Comparison of ENCODE assay signal across 1 cellular context in the genomic region with DNA sequence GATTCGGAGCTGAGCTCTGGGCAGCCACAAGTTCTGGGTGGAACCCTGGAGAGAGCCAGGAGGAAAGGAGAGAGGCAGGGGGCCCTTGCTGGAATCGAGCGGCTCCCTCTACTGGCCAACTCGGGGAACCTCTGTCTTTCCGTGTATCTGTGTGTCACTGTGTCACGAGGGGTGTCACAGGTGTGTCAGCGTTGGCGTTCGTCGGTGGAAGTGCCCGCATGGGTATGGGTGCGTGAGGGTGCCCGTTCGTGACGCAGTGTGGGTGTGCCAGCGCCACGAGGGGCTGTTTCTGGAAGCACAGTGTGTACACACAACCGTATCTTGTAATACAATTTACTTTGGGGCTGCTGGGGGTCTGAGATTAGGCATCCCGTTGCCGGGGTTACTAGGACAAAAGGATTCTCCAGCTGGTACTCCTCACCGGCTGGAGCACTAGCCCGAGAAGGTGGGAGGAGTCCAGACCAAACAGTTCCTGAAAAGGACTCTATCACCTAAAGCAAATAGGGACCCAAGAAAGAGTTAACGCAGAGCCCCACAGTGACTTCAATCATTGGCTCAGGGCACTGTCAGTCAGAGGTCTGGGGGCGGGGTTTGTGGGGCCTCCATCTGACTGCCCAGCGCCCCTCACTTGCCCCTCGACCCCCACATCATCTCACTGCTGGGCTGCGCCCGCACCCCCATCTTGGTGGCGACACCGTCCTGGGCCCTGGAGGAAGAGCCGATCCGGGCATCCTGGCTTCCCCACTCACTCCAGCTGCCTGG.
TF ChIP-seq lines count a peak whose summit lies in the region.

No MANE protein-coding gene starts in this region.

TF ChIP-seq in HepG2, 621 proteins besides CTCF, POLR2A, EP300 and RAD21 (continued from another document and continues in another):
- TF ChIP-seq, protein P1, sequence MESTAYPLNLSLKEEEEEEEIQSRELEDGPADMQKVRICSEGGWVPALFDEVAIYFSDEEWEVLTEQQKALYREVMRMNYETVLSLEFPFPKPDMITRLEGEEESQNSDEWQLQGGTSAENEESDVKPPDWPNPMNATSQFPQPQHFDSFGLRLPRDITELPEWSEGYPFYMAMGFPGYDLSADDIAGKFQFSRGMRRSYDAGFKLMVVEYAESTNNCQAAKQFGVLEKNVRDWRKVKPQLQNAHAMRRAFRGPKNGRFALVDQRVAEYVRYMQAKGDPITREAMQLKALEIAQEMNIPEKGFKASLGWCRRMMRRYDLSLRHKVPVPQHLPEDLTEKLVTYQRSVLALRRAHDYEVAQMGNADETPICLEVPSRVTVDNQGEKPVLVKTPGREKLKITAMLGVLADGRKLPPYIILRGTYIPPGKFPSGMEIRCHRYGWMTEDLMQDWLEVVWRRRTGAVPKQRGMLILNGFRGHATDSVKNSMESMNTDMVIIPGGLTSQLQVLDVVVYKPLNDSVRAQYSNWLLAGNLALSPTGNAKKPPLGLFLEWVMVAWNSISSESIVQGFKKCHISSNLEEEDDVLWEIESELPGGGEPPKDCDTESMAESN (CRISPR knock-in tag; conservative IDR thresholded peaks at IDR 0.05) = no peak
- TF ChIP-seq ZFP62 (CRISPR knock-in tag; IDR thresholded peaks at IDR 0.05) = no peak
- no peak; the same call in 1 of the 2 replicates for TF ChIP-seq PHF21A (CRISPR knock-in tag; IDR thresholded peaks at IDR 0.05)
- TF ChIP-seq, protein P2, sequence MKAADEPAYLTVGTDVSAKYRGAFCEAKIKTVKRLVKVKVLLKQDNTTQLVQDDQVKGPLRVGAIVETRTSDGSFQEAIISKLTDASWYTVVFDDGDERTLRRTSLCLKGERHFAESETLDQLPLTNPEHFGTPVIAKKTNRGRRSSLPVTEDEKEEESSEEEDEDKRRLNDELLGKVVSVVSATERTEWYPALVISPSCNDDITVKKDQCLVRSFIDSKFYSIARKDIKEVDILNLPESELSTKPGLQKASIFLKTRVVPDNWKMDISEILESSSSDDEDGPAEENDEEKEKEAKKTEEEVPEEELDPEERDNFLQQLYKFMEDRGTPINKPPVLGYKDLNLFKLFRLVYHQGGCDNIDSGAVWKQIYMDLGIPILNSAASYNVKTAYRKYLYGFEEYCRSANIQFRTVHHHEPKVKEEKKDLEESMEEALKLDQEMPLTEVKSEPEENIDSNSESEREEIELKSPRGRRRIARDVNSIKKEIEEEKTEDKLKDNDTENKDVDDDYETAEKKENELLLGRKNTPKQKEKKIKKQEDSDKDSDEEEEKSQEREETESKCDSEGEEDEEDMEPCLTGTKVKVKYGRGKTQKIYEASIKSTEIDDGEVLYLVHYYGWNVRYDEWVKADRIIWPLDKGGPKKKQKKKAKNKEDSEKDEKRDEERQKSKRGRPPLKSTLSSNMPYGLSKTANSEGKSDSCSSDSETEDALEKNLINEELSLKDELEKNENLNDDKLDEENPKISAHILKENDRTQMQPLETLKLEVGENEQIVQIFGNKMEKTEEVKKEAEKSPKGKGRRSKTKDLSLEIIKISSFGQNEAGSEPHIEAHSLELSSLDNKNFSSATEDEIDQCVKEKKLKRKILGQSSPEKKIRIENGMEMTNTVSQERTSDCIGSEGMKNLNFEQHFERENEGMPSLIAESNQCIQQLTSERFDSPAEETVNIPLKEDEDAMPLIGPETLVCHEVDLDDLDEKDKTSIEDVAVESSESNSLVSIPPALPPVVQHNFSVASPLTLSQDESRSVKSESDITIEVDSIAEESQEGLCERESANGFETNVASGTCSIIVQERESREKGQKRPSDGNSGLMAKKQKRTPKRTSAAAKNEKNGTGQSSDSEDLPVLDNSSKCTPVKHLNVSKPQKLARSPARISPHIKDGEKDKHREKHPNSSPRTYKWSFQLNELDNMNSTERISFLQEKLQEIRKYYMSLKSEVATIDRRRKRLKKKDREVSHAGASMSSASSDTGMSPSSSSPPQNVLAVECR (CRISPR knock-in tag; IDR thresholded peaks at IDR 0.05; ENCODE audit: borderline replicate concordance) = peak; percentile 55; the same call in 1 of the 2 replicates
- TF ChIP-seq TSC22D2 (CRISPR knock-in tag; IDR thresholded peaks at IDR 0.05; ENCODE audit: borderline replicate concordance) = no peak
- no peak for TF ChIP-seq ZNF552 (CRISPR knock-in tag; IDR thresholded peaks at IDR 0.05; ENCODE audit: borderline replicate concordance)
- TF ChIP-seq NPAS2 (CRISPR knock-in tag; IDR thresholded peaks at IDR 0.05; ENCODE audit: borderline replicate concordance) = no peak
- TF ChIP-seq ZFX (CRISPR knock-in tag; IDR thresholded peaks at IDR 0.05; ENCODE audit: low read depth) = peak; percentile 36
- TF ChIP-seq ZMYM4 (CRISPR knock-in tag; IDR thresholded peaks at IDR 0.05) = no peak; the same call in 1 of the 2 replicates
- TF ChIP-seq, protein P3, sequence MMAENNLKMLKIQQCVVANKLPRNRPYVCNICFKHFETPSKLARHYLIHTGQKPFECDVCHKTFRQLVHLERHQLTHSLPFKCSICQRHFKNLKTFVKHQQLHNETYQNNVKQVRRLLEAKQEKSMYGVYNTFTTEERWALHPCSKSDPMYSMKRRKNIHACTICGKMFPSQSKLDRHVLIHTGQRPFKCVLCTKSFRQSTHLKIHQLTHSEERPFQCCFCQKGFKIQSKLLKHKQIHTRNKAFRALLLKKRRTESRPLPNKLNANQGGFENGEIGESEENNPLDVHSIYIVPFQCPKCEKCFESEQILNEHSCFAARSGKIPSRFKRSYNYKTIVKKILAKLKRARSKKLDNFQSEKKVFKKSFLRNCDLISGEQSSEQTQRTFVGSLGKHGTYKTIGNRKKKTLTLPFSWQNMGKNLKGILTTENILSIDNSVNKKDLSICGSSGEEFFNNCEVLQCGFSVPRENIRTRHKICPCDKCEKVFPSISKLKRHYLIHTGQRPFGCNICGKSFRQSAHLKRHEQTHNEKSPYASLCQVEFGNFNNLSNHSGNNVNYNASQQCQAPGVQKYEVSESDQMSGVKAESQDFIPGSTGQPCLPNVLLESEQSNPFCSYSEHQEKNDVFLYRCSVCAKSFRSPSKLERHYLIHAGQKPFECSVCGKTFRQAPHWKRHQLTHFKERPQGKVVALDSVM (CRISPR knock-in tag; IDR thresholded peaks at IDR 0.05) = no peak
- TF ChIP-seq, protein P4, sequence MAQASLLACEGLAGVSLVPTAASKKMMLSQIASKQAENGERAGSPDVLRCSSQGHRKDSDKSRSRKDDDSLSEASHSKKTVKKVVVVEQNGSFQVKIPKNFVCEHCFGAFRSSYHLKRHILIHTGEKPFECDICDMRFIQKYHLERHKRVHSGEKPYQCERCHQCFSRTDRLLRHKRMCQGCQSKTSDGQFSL (CRISPR knock-in tag; IDR thresholded peaks at IDR 0.05) = no peak
- 0 out of 2 replicates have a peak, but pooled peaks have one; percentile 46 for TF ChIP-seq ZNF567 (CRISPR knock-in tag; IDR thresholded peaks at IDR 0.05; ENCODE audit: borderline replicate concordance)
- TF ChIP-seq ZNF839 (CRISPR knock-in tag; IDR thresholded peaks at IDR 0.05; ENCODE audit: borderline replicate concordance) = no peak
- TF ChIP-seq ARNTL (CRISPR knock-in tag; IDR thresholded peaks at IDR 0.05) = 0 out of 2 replicates have a peak, but pooled peaks have one; percentile 5
- no peak for TF ChIP-seq ATM (IDR thresholded peaks at IDR 0.05; ENCODE audit: borderline replicate concordance)
- TF ChIP-seq POLR2AphosphoS5 (IDR thresholded peaks at IDR 0.05; ENCODE audit: low read depth, low read length) = 0 out of 2 replicates have a peak, but pooled peaks have one; percentile 38
- no peak for TF ChIP-seq ZBTB38 (CRISPR knock-in tag; IDR thresholded peaks at IDR 0.05)
- TF ChIP-seq, protein P5, sequence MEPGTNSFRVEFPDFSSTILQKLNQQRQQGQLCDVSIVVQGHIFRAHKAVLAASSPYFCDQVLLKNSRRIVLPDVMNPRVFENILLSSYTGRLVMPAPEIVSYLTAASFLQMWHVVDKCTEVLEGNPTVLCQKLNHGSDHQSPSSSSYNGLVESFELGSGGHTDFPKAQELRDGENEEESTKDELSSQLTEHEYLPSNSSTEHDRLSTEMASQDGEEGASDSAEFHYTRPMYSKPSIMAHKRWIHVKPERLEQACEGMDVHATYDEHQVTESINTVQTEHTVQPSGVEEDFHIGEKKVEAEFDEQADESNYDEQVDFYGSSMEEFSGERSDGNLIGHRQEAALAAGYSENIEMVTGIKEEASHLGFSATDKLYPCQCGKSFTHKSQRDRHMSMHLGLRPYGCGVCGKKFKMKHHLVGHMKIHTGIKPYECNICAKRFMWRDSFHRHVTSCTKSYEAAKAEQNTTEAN (CRISPR knock-in tag; conservative IDR thresholded peaks at IDR 0.05) = no peak
- TF ChIP-seq ZBTB7B (CRISPR knock-in tag; IDR thresholded peaks at IDR 0.05) = peak; percentile 49; the same call in 1 of the 2 replicates
- peak; percentile 77 for TF ChIP-seq SAP130 (CRISPR knock-in tag; IDR thresholded peaks at IDR 0.05; ENCODE audit: low read depth)
- TF ChIP-seq RFXANK (CRISPR knock-in tag; IDR thresholded peaks at IDR 0.05) = no peak
- TF ChIP-seq, protein P6, sequence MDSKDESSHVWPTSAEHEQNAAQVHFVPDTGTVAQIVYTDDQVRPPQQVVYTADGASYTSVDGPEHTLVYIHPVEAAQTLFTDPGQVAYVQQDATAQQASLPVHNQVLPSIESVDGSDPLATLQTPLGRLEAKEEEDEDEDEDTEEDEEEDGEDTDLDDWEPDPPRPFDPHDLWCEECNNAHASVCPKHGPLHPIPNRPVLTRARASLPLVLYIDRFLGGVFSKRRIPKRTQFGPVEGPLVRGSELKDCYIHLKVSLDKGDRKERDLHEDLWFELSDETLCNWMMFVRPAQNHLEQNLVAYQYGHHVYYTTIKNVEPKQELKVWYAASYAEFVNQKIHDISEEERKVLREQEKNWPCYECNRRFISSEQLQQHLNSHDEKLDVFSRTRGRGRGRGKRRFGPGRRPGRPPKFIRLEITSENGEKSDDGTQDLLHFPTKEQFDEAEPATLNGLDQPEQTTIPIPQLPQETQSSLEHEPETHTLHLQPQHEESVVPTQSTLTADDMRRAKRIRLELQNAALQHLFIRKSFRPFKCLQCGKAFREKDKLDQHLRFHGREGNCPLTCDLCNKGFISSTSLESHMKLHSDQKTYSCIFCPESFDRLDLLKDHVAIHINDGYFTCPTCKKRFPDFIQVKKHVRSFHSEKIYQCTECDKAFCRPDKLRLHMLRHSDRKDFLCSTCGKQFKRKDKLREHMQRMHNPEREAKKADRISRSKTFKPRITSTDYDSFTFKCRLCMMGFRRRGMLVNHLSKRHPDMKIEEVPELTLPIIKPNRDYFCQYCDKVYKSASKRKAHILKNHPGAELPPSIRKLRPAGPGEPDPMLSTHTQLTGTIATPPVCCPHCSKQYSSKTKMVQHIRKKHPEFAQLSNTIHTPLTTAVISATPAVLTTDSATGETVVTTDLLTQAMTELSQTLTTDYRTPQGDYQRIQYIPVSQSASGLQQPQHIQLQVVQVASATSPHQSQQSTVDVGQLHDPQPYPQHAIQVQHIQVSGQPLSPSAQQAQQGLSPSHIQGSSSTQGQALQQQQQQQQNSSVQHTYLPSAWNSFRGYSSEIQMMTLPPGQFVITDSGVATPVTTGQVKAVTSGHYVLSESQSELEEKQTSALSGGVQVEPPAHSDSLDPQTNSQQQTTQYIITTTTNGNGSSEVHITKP (CRISPR knock-in tag; IDR thresholded peaks at IDR 0.05; ENCODE audit: low read depth) = no peak
- peak; percentile 33; the same call in 1 of the 2 replicates for TF ChIP-seq JUND (CRISPR knock-in tag; IDR thresholded peaks at IDR 0.05)
- TF ChIP-seq ZNF331 (CRISPR knock-in tag; IDR thresholded peaks at IDR 0.05) = no peak
- no peak for TF ChIP-seq SIX4 (CRISPR knock-in tag; IDR thresholded peaks at IDR 0.05)
- peak; percentile 54; the same call in 1 of the 2 replicates for TF ChIP-seq ZNF225 (CRISPR knock-in tag; IDR thresholded peaks at IDR 0.05)
- TF ChIP-seq SMC3 (IDR thresholded peaks at IDR 0.05; ENCODE audit: low read length) = peak; percentile 70
- peak; percentile 67 for TF ChIP-seq ZNF547 (CRISPR knock-in tag; IDR thresholded peaks at IDR 0.05)
- TF ChIP-seq PTBP1 (IDR thresholded peaks at IDR 0.05; ENCODE audit: low read depth, low read length, poor library complexity, severe bottlenecking) = no peak
- TF ChIP-seq, protein P7, sequence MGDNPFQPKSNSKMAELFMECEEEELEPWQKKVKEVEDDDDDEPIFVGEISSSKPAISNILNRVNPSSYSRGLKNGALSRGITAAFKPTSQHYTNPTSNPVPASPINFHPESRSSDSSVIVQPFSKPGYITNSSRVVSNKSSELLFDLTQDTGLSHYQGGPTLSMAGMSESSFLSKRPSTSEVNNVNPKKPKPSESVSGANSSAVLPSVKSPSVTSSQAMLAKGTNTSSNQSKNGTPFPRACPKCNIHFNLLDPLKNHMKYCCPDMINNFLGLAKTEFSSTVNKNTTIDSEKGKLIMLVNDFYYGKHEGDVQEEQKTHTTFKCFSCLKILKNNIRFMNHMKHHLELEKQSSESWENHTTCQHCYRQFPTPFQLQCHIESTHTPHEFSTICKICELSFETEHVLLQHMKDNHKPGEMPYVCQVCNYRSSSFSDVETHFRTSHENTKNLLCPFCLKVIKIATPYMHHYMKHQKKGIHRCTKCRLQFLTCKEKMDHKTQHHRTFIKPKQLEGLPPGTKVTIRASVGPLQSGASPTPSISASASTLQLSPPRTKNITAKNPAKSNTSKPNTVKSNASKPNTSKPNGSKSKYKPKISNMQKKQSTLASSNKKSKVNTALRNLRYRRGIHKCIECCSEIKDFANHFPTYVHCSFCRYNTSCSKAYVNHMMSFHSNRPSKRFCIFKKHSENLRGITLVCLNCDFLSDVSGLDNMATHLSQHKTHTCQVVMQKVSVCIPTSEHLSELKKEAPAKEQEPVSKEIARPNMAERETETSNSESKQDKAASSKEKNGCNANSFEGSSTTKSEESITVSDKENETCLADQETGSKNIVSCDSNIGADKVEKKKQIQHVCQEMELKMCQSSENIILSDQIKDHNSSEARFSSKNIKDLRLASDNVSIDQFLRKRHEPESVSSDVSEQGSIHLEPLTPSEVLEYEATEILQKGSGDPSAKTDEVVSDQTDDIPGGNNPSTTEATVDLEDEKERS (CRISPR knock-in tag; IDR thresholded peaks at IDR 0.05) = no peak
- TF ChIP-seq BHLHE40 (IDR thresholded peaks at IDR 0.05; ENCODE audit: low read length) = 0 out of 2 replicates have a peak, but pooled peaks have one; percentile 14
- TF ChIP-seq, protein P8, sequence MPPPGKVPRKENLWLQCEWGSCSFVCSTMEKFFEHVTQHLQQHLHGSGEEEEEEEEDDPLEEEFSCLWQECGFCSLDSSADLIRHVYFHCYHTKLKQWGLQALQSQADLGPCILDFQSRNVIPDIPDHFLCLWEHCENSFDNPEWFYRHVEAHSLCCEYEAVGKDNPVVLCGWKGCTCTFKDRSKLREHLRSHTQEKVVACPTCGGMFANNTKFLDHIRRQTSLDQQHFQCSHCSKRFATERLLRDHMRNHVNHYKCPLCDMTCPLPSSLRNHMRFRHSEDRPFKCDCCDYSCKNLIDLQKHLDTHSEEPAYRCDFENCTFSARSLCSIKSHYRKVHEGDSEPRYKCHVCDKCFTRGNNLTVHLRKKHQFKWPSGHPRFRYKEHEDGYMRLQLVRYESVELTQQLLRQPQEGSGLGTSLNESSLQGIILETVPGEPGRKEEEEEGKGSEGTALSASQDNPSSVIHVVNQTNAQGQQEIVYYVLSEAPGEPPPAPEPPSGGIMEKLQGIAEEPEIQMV (CRISPR knock-in tag; IDR thresholded peaks at IDR 0.05; ENCODE audit: low read depth) = 0 out of 2 replicates have a peak, but pooled peaks have one; percentile 22
- peak; percentile 73; the same call in 1 of the 2 replicates for TF ChIP-seq ZNF598 (CRISPR knock-in tag; IDR thresholded peaks at IDR 0.05; ENCODE audit: borderline replicate concordance)
- no peak for TF ChIP-seq SMYD3 (CRISPR knock-in tag; IDR thresholded peaks at IDR 0.05)
- TF ChIP-seq, protein P9, sequence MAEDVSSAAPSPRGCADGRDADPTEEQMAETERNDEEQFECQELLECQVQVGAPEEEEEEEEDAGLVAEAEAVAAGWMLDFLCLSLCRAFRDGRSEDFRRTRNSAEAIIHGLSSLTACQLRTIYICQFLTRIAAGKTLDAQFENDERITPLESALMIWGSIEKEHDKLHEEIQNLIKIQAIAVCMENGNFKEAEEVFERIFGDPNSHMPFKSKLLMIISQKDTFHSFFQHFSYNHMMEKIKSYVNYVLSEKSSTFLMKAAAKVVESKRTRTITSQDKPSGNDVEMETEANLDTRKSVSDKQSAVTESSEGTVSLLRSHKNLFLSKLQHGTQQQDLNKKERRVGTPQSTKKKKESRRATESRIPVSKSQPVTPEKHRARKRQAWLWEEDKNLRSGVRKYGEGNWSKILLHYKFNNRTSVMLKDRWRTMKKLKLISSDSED (CRISPR knock-in tag; IDR thresholded peaks at IDR 0.05) = no peak
- TF ChIP-seq ZNF672 (CRISPR knock-in tag; IDR thresholded peaks at IDR 0.05) = no peak
